In genomic region chr12:574475-575128, GRCh38 we compare ENCODE assay signal across 10 cellular contexts.
A peak's percentile ranks its signal among the peaks of the same experiment; 100 is the strongest.
DNase-seq lines count a peak whose midpoint lies in the region; ATAC-seq, FAIRE-seq and TF ChIP-seq lines count a peak whose summit lies in the region.
"Had no signal": no experiment of that assay in that cellular context is flagged by ENCODE, and none has a peak within 500 bp of the region (broad histone marks: within the 10 kb centered on the region; RNA-seq: fewer than 3 reads in every experiment).

No MANE protein-coding gene starts in this region.

- peak; percentile 48 for FAIRE-seq in TTC549 (lab: Jason Lieb, UNC)

- H3K36me3 ChIP-seq in gastroesophageal sphincter (no peaks in the 10 kb centered on the region), WERI-Rb-1 (no peaks in the 10 kb centered on the region)

- H3K27ac ChIP-seq in gastroesophageal sphincter = peak overlapping the region in 3 of 4 donors; percentile 65 to 73 (median 71)
- no peak overlapping the region for H3K27ac ChIP-seq in WERI-Rb-1
- H3K27ac ChIP-seq: SK-N-MC had no signal

- WGBS in gastroesophageal sphincter (ENCODE audit: low coverage in 1 of 2), 2 donors = 47 to 50% methylated on average over 2 to 3 of the region's 3 CpGs

- DNase-seq in activated T-cell treated with anti-CD3 and anti-CD28 coated beads, Interleukin-2, amount 50 U/mL, for 24 hours = no peak
- no peak for DNase-seq in activated T-cell treated with anti-CD3 and anti-CD28 coated beads for 4 hours
- DNase-seq in stimulated activated effector memory CD8-positive, alpha-beta T cell treated with anti-CD3 and anti-CD28 coated beads, Interleukin-12 subunit alpha, Interleukin-12 subunit beta, amount 100 ng/mL, for 72 hours (ENCODE audit: low spot score in 2 of 2) = no peak
- no peak for DNase-seq in NCI-H82 treated with DMSO at 0.1 percent for 48 hours (lab: John Stamatoyannopoulos, UW; ENCODE audit: unreplicated experiment)
- DNase-seq in WERI-Rb-1 = no peak
- DNase-seq in dermis blood vessel endothelial cell = no peak
- DNase-seq: NCI-H2171 had no signal

- H3K4me3 ChIP-seq in gastroesophageal sphincter (no peak overlapping the region), WERI-Rb-1 (ENCODE audit: low read depth, low read length) (no peak overlapping the region)
- H3K4me3 ChIP-seq: SK-N-MC had no signal

- H3K4me1 ChIP-seq in gastroesophageal sphincter = peaks cover 0 to 68% (median 15%) of the 10 kb centered on the region in 3 donors

- TF ChIP-seq CTCF in gastroesophageal sphincter (IDR thresholded peaks at IDR 0.05) (no peak), WERI-Rb-1 (IDR thresholded peaks at IDR 0.05; ENCODE audit: low read depth, low read length) (no peak)

- peak overlapping the region; percentile 87 for H3K27ac Mint-ChIP-seq in activated T-cell treated with anti-CD3 and anti-CD28 coated beads, Interleukin-2, amount 50 U/mL, for 24 hours
- peak overlapping the region; percentile 76 for H3K27ac Mint-ChIP-seq in stimulated activated effector memory CD8-positive, alpha-beta T cell treated with anti-CD3 and anti-CD28 coated beads, Interleukin-12 subunit alpha, Interleukin-12 subunit beta, amount 100 ng/mL, for 72 hours

- H3K4me1 Mint-ChIP-seq in activated T-cell treated with anti-CD3 and anti-CD28 coated beads, Interleukin-2, amount 50 U/mL, for 24 hours (ENCODE audit: low read depth) = peaks cover 48% of the 10 kb centered on the region
- peaks cover 49% of the 10 kb centered on the region for H3K4me1 Mint-ChIP-seq in stimulated activated effector memory CD8-positive, alpha-beta T cell treated with anti-CD3 and anti-CD28 coated beads, Interleukin-12 subunit alpha, Interleukin-12 subunit beta, amount 100 ng/mL, for 72 hours

- TF ChIP-seq POLR2A in gastroesophageal sphincter (IDR thresholded peaks at IDR 0.05) = no peak

- no peaks in the 10 kb centered on the region for H3K36me3 Mint-ChIP-seq in activated T-cell treated with anti-CD3 and anti-CD28 coated beads, Interleukin-2, amount 50 U/mL, for 24 hours (ENCODE audit: low read depth)
- H3K36me3 Mint-ChIP-seq in stimulated activated effector memory CD8-positive, alpha-beta T cell treated with anti-CD3 and anti-CD28 coated beads, Interleukin-12 subunit alpha, Interleukin-12 subunit beta, amount 100 ng/mL, for 72 hours = no peaks in the 10 kb centered on the region

- H3K9me3 ChIP-seq in gastroesophageal sphincter (no peaks in the 10 kb centered on the region), WERI-Rb-1 (ENCODE audit: severe bottlenecking) (no peaks in the 10 kb centered on the region)

- no peak for TF ChIP-seq EP300 in gastroesophageal sphincter (IDR thresholded peaks at IDR 0.05)

- H3K27me3 Mint-ChIP-seq in activated T-cell treated with anti-CD3 and anti-CD28 coated beads, Interleukin-2, amount 50 U/mL, for 24 hours = no peaks in the 10 kb centered on the region

- no peaks in the 10 kb centered on the region for H3K9me3 Mint-ChIP-seq in activated T-cell treated with anti-CD3 and anti-CD28 coated beads, Interleukin-2, amount 50 U/mL, for 24 hours
- no peaks in the 10 kb centered on the region for H3K9me3 Mint-ChIP-seq in stimulated activated effector memory CD8-positive, alpha-beta T cell treated with anti-CD3 and anti-CD28 coated beads, Interleukin-12 subunit alpha, Interleukin-12 subunit beta, amount 100 ng/mL, for 72 hours

- ATAC-seq in gastroesophageal sphincter = no peak
- ATAC-seq in stimulated activated effector memory CD8-positive, alpha-beta T cell treated with anti-CD3 and anti-CD28 coated beads, Interleukin-12 subunit alpha, Interleukin-12 subunit beta, amount 100 ng/mL, for 72 hours = no peak

- no peak overlapping the region for H3K4me3 Mint-ChIP-seq in activated T-cell treated with anti-CD3 and anti-CD28 coated beads, Interleukin-2, amount 50 U/mL, for 24 hours
- H3K4me3 Mint-ChIP-seq in stimulated activated effector memory CD8-positive, alpha-beta T cell treated with anti-CD3 and anti-CD28 coated beads, Interleukin-12 subunit alpha, Interleukin-12 subunit beta, amount 100 ng/mL, for 72 hours = no peak overlapping the region

- H3K27me3 ChIP-seq in gastroesophageal sphincter (no peaks in the 10 kb centered on the region), WERI-Rb-1 (ENCODE audit: insufficient read depth, low read depth, severe bottlenecking) (no peaks in the 10 kb centered on the region)
